14 cellular contexts compared by ENCODE assay signal in genomic region chr1:151537112-151537511, GRCh38. TPM values are rescaled to one million over a fixed set of nuclear protein-coding genes. Genes with fewer than 3 reads are reported as not detected.
DNase-seq lines count a peak whose midpoint lies in the region; ATAC-seq and TF ChIP-seq lines count a peak whose summit lies in the region.
"Had no signal": no experiment of that assay in that cellular context is flagged by ENCODE, and none has a peak within 500 bp of the region (broad histone marks: within the 10 kb centered on the region; RNA-seq: fewer than 3 reads in every experiment).

No MANE protein-coding gene starts in this region.

- intact Hi-C loops in OCI-LY7 (cut with micrococcal nuclease; ENCODE audit: unreplicated experiment): no loop called here

- no peaks in the 10 kb centered on the region for H3K79me2 ChIP-seq in OCI-LY7 (ENCODE audit: insufficient read depth, low read depth, low read length)

- H3K4me2 ChIP-seq in OCI-LY7 (ENCODE audit: low read length): no peak overlapping the region

- H3K9me2 ChIP-seq in OCI-LY7 (ENCODE audit: insufficient read depth, low read length): no peaks in the 10 kb centered on the region

- ATAC-seq in RWPE2 (ENCODE audit: low read depth) (peak; percentile 58), GM19467 (IDR thresholded peaks at IDR 0.05; ENCODE audit: unreplicated experiment) (no peak)

- H2AFZ ChIP-seq in OCI-LY7 (ENCODE audit: low read length): no peak overlapping the region

- H3K9me3 ChIP-seq in RWPE2 (ENCODE audit: severe bottlenecking): no peaks in the 10 kb centered on the region
- no peaks in the 10 kb centered on the region for H3K9me3 ChIP-seq in OCI-LY7 (ENCODE audit: low read length)

- H3K4me1 ChIP-seq in RWPE2 (ENCODE audit: insufficient read depth, poor library complexity, severe bottlenecking): peaks cover 21% of the 10 kb centered on the region
- H3K4me1 ChIP-seq in OCI-LY7 (ENCODE audit: insufficient read depth, low read length, poor library complexity, severe bottlenecking): no peaks in the 10 kb centered on the region

- H3K27me3 ChIP-seq in RWPE2 (ENCODE audit: insufficient read depth, poor library complexity, severe bottlenecking): no peaks in the 10 kb centered on the region

- no TSS peak for BruUV-seq in OCI-LY7 (replicated peaks; lab: Mats Ljungman, UMichigan)

- TF ChIP-seq CTCF in RWPE2 (IDR thresholded peaks at IDR 0.05; ENCODE audit: poor library complexity, severe bottlenecking): no peak
- no peak for TF ChIP-seq CTCF in OCI-LY7 (conservative IDR thresholded peaks at IDR 0.05; ENCODE audit: low read length)

- no peaks in the 10 kb centered on the region for H4K20me1 ChIP-seq in OCI-LY7 (ENCODE audit: insufficient read depth, low read length)

- H3K27ac ChIP-seq in RWPE2 (ENCODE audit: poor library complexity, severe bottlenecking): peak overlapping the region; percentile 99
- H3K27ac ChIP-seq in OCI-LY7 (ENCODE audit: low read depth, low read length, poor library complexity, severe bottlenecking): no peak overlapping the region
- H3K27ac ChIP-seq: SK-N-MC had no signal

- POLR2A ChIA-PET in OCI-LY7 (lab: Charles Lee): no interaction called here

- DNase-seq in H4 (ENCODE audit: low spot score): peak; percentile 83
- DNase-seq in RWPE2 (ENCODE audit: low spot score): peak; percentile 88
- DNase-seq in fibroblast of gingiva (ENCODE audit: low read depth): peak; percentile 85
- peak; percentile 92 for DNase-seq in skeletal muscle cell (ENCODE audit: low read depth)
- no peak for DNase-seq in OCI-LY7 (ENCODE audit: low spot score)
- DNase-seq in NCI-H2171 (lab: John Stamatoyannopoulos, UW): no peak
- DNase-seq in NCI-H187 (lab: John Stamatoyannopoulos, UW): no peak
- DNase-seq: activated CD4-positive, alpha-beta T cell treated with anti-CD3 and anti-CD28 coated beads, Interleukin-2, amount 50 U/mL, for 1 hour; activated naive CD4-positive, alpha-beta T cell treated with anti-CD3 and anti-CD28 coated beads for 36 hours; KG1; naive B cell; NCI-H2227 treated with DMSO at 0.1 percent for 48 hours had no signal

- CTCF ChIA-PET in OCI-LY7 (lab: Charles Lee; ENCODE audit: unreplicated experiment): no interaction called here

- H3K4me3 ChIP-seq in RWPE2 (ENCODE audit: severe bottlenecking) (no peak overlapping the region), skeletal muscle cell (ENCODE audit: low read depth, low read length) (no peak overlapping the region), OCI-LY7 (ENCODE audit: low read depth, low read length, poor library complexity, severe bottlenecking) (no peak overlapping the region)
- H3K4me3 ChIP-seq: SK-N-MC had no signal

- peaks cover 42% of the 10 kb centered on the region for H3K36me3 ChIP-seq in RWPE2 (ENCODE audit: low read depth)
- no peaks in the 10 kb centered on the region for H3K36me3 ChIP-seq in OCI-LY7 (ENCODE audit: insufficient read depth, low read length)

RNA-seq across cellular contexts. Expression of gene TUFT1, which starts 3.0 kb away (rescaled TPM):
- 4.1 and 4.5 TPM in 2 replicates for total RNA-seq in H4 (2014; rRNA removed; shearing (Covaris generic))
- 0.06 TPM in 1 of 2 replicates, not detected in the other for total RNA-seq in OCI-LY7 (2014; rRNA removed; shearing (Covaris generic))
- total RNA-seq in OCI-LY7 (2022): 0.13 TPM in 1 of 2 replicates, not detected in the other

RNA-seq across cellular contexts. Expression of gene CGN, which starts 25.9 kb away (rescaled TPM):
- 0.31 and 1.8 TPM in 2 replicates for total RNA-seq in H4 (2014; rRNA removed; shearing (Covaris generic))
- total RNA-seq in OCI-LY7 (2014; rRNA removed; shearing (Covaris generic)): 1.7 and 2.5 TPM in 2 replicates
- total RNA-seq in OCI-LY7 (2022): 5.5 TPM in 2 replicates

Comparison
In these comparisons a context has a peak if more than half of its experiments do, and no peak if none do; other contexts are left out.
1. DNase-seq: peak in H4 (single experiment), RWPE2 (single experiment), fibroblast of gingiva (single experiment) and skeletal muscle cell (single experiment); none in OCI-LY7 (single experiment), NCI-H2171 (single experiment) and NCI-H187 (0 of 2).